ENCODE assay signal across 8 cellular contexts in genomic region chr10:110225441-110225755, GRCh38. TPM values are rescaled to one million over a fixed set of nuclear protein-coding genes. Genes with fewer than 3 reads are reported as not detected.
DNase-seq lines count a peak whose midpoint lies in the region; TF ChIP-seq lines count a peak whose summit lies in the region.

No MANE protein-coding gene starts in this region.

- peak overlapping the region; percentile 77 for H3K27ac Mint-ChIP-seq in activated naive CD4-positive, alpha-beta T cell treated with anti-CD3 and anti-CD28 coated beads for 36 hours

- H3K4me1 ChIP-seq in HUES6 (ENCODE audit: control insufficient read depth, insufficient read depth, low read length): peaks cover 19% of the 10 kb centered on the region
- H3K4me1 ChIP-seq in neutrophil (ENCODE audit: control insufficient read depth in 1 of 2, insufficient read depth in 1 of 2, low read depth in 1 of 2, low read length in 1 of 2): peaks cover 51 to 52% of the 10 kb centered on the region in 2 experiments

- H3K4me3 Mint-ChIP-seq in activated naive CD4-positive, alpha-beta T cell treated with anti-CD3 and anti-CD28 coated beads for 36 hours: peak overlapping the region; percentile 82

- H3K9me3 Mint-ChIP-seq in activated naive CD4-positive, alpha-beta T cell treated with anti-CD3 and anti-CD28 coated beads for 36 hours: no peaks in the 10 kb centered on the region

- no peaks in the 10 kb centered on the region for H3K27me3 Mint-ChIP-seq in activated naive CD4-positive, alpha-beta T cell treated with anti-CD3 and anti-CD28 coated beads for 36 hours (ENCODE audit: low read depth)

- no peak for TF ChIP-seq CTCF in coronary artery (IDR thresholded peaks at IDR 0.05)
- no peak for TF ChIP-seq CTCF in neutrophil (IDR thresholded peaks at IDR 0.05)

- CTCF ChIA-PET in activated naive CD4-positive, alpha-beta T cell treated with anti-CD3 and anti-CD28 coated beads for 36 hours (lab: Charles Lee): interaction anchor here (0.6 to 9.9 kb wide), 5 partner anchors 10 to 233 kb away, joined by 3 to 181 read pairs (median 3); partner anchors contain the start of gene MXI1

- intact Hi-C loops in activated naive CD4-positive, alpha-beta T cell treated with anti-CD3 and anti-CD28 coated beads for 36 hours (cut with micrococcal nuclease): loop anchor here (1.0 to 10.0 kb wide), 5 partner anchors 79 to 692 kb away; partner anchors contain the start of genes BBIP1, SHOC2 and SMNDC1

- H3K9me3 ChIP-seq in HUES6 (ENCODE audit: control insufficient read depth, insufficient read depth, low read depth, low read length) (no peaks in the 10 kb centered on the region), neutrophil (no peaks in the 10 kb centered on the region)

- H3K4me1 Mint-ChIP-seq in activated naive CD4-positive, alpha-beta T cell treated with anti-CD3 and anti-CD28 coated beads for 36 hours (ENCODE audit: low read depth): peaks cover 52% of the 10 kb centered on the region

- 0 out of 2 replicates have a peak, but pooled peaks cover 9% of the 10 kb centered on the region for H3K36me3 ChIP-seq in HUES6 (ENCODE audit: control insufficient read depth, insufficient read depth, low read length)
- peaks cover 12% of the 10 kb centered on the region for H3K36me3 ChIP-seq in neutrophil

- H3K9ac ChIP-seq in HUES6 (ENCODE audit: low read length): no peak overlapping the region

- H3K36me3 Mint-ChIP-seq in activated naive CD4-positive, alpha-beta T cell treated with anti-CD3 and anti-CD28 coated beads for 36 hours (ENCODE audit: low read depth): no peaks in the 10 kb centered on the region

- no peak overlapping the region for H3K27ac ChIP-seq in HUES6 (ENCODE audit: low read depth, low read length)
- H3K27ac ChIP-seq in coronary artery: peak overlapping the region; percentile 88 to 99
- H3K27ac ChIP-seq in neutrophil: peak overlapping the region; percentile 96

- H3K27me3 ChIP-seq in HUES6 (ENCODE audit: control insufficient read depth, insufficient read depth, low read length) (peaks cover 5% of the 10 kb centered on the region; the same call in 1 of the 2 replicates), neutrophil (no peaks in the 10 kb centered on the region)

- no peak for DNase-seq in activated naive CD4-positive, alpha-beta T cell treated with anti-CD3 and anti-CD28 coated beads for 36 hours
- DNase-seq in activated naive CD4-positive, alpha-beta T cell treated with Interleukin-2 at 50 U/mL for 16 hours: no peak
- DNase-seq in coronary artery (ENCODE audit: low spot score): no peak
- DNase-seq in middle frontal gyrus (ENCODE audit: extremely low spot score, low spot score): no peak
- DNase-seq in activated CD8-positive, alpha-beta memory T cell treated with anti-CD3 and anti-CD28 coated beads, Interleukin-2, amount 50 U/mL, for 48 hours: no peak
- DNase-seq in stimulated activated CD4-positive, alpha-beta T cell treated with anti-CD3 and anti-CD28 coated beads, Interleukin-2, amount 100 ng/mL, for 48 hours: no peak

- peak overlapping the region; percentile 88 for H3K4me3 ChIP-seq in HUES6 (ENCODE audit: low read depth, low read length)
- H3K4me3 ChIP-seq in coronary artery: peak overlapping the region; percentile 94
- peak overlapping the region; percentile 88 to 97 for H3K4me3 ChIP-seq in neutrophil (ENCODE audit: low read depth in 1 of 2, low read length in 1 of 2)

RNA-seq across cellular contexts. Expression of gene MXI1, which starts 18.0 kb away (rescaled TPM):
- total RNA-seq in activated naive CD4-positive, alpha-beta T cell treated with anti-CD3 and anti-CD28 coated beads for 36 hours: 10 to 100 TPM; 24.4 to 27.5 TPM
